In genomic region chr1:184903111-184903692, GRCh38 we compare ENCODE assay signal across 23 cellular contexts.
A peak's percentile ranks its signal among the peaks of the same experiment; 100 is the strongest.
DNase-seq lines count a peak whose midpoint lies in the region; ATAC-seq and TF ChIP-seq lines count a peak whose summit lies in the region.
"Had no signal": no experiment of that assay in that cellular context is flagged by ENCODE, and none has a peak within 500 bp of the region (broad histone marks: within the 10 kb centered on the region; RNA-seq: fewer than 3 reads in every experiment).

No MANE protein-coding gene starts in this region.

- H3K36me3 Mint-ChIP-seq in T-helper 1 cell treated with Interleukin-12 subunit alpha and Interleukin-12 subunit beta and Interleukin-4 antibody, amounts not matched to agents 30 μg/mL and 1 μg/mL, for 36 hours (ENCODE audit: low read depth) = peaks cover 10% of the 10 kb centered on the region

- H3K36me3 ChIP-seq in tibial artery (peaks cover 5 to 7% (median 5%) of the 10 kb centered on the region in 3 donors), vagina (peaks cover 0 to 5% of the 10 kb centered on the region in 2 donors), H7 (replicated peaks; ENCODE audit: control insufficient read depth, insufficient read depth, low read length) (no peaks in the 10 kb centered on the region)
- H3K36me3 ChIP-seq: ovary had no signal

- H3K4me3 ChIP-seq in coronary artery (no peak overlapping the region), tibial artery (no peak overlapping the region), vagina (no peak overlapping the region), H7 (ENCODE audit: insufficient read depth, low read depth, low read length) (no peak overlapping the region)
- H3K4me3 ChIP-seq: ovary had no signal

- H3K9me3 Mint-ChIP-seq in T-helper 1 cell treated with Interleukin-12 subunit alpha and Interleukin-12 subunit beta and Interleukin-4 antibody, amounts not matched to agents 30 μg/mL and 1 μg/mL, for 36 hours = peaks cover 4% of the 10 kb centered on the region
- H3K9me3 Mint-ChIP-seq: T-cell had no signal

- peaks cover 5% of the 10 kb centered on the region for H3K4me1 Mint-ChIP-seq in T-helper 1 cell treated with Interleukin-12 subunit alpha and Interleukin-12 subunit beta and Interleukin-4 antibody, amounts not matched to agents 30 μg/mL and 1 μg/mL, for 36 hours (ENCODE audit: low read depth)

- H3K27me3 ChIP-seq in tibial artery (no peaks in the 10 kb centered on the region), vagina (no peaks in the 10 kb centered on the region), H7 (ENCODE audit: control insufficient read depth, insufficient read depth, low read length) (no peaks in the 10 kb centered on the region)
- H3K27me3 ChIP-seq: ovary had no signal

- peak overlapping the region; percentile 47 to 75 for H3K27ac ChIP-seq in coronary artery
- H3K27ac ChIP-seq in tibial artery = peak overlapping the region; percentile 44 to 45
- H3K27ac ChIP-seq in vagina = no peak overlapping the region
- H3K27ac ChIP-seq: KMS-11, ovary had no signal

- intact Hi-C loops in left cardiac atrium (cut with DNase I) = no loop called here
- intact Hi-C loops in tibial artery (cut with DNase I; ENCODE audit: low total_unique reads) = no loop called here
- intact Hi-C loops in vagina (cut with DNase I) = no loop called here

- no peak for DNase-seq in T-helper 1 cell
- no peak for DNase-seq in coronary artery (ENCODE audit: low spot score)
- no peak for DNase-seq in left cardiac atrium
- no peak for DNase-seq in tibial artery
- DNase-seq in midbrain (lab: John Stamatoyannopoulos, UW) = no peak
- DNase-seq in vagina (ENCODE audit: extremely low spot score in 2 of 2) = no peak
- no peak for DNase-seq in H7
- DNase-seq: activated CD4-positive, CD25-positive, alpha-beta regulatory T cell; activated gamma-delta T cell treated with Interleukin-2 at 50 U/mL for 16 hours; activated T-cell treated with anti-CD3 and anti-CD28 coated beads, Interleukin-2, amount 50 U/mL, for 48 hours; CD8-positive, alpha-beta memory T cell; cerebellar nuclear complex; DMS 273 treated with DMSO at 0.1 percent for 48 hours; mesenchymal stem cell; MM.1S; NCI-H446 treated with DMSO at 0.1 percent for 48 hours; ovary; small intestine; stimulated activated naive B cell treated with anti-CD40 and anti-IgM and Interleukin-4, amounts not matched to agents 10 μg/mL and 1 μg/mL and 100 μg/mL, for 72 hours; T-cell had no signal

- no peak for TF ChIP-seq POLR2A in vagina (IDR thresholded peaks at IDR 0.05)

- H3K4me3 Mint-ChIP-seq in T-helper 1 cell treated with Interleukin-12 subunit alpha and Interleukin-12 subunit beta and Interleukin-4 antibody, amounts not matched to agents 30 μg/mL and 1 μg/mL, for 36 hours = no peak overlapping the region
- H3K4me3 Mint-ChIP-seq: stimulated activated naive B cell treated with anti-CD40 and anti-IgM and Interleukin-4, amounts not matched to agents 10 μg/mL and 1 μg/mL and 100 μg/mL, for 72 hours; T-cell had no signal

- no peaks in the 10 kb centered on the region for H3K27me3 Mint-ChIP-seq in T-helper 1 cell treated with Interleukin-12 subunit alpha and Interleukin-12 subunit beta and Interleukin-4 antibody, amounts not matched to agents 30 μg/mL and 1 μg/mL, for 36 hours (ENCODE audit: low read depth)
- H3K27me3 Mint-ChIP-seq: T-cell had no signal

- peak; percentile 36 to 48 for ATAC-seq in left cardiac atrium
- ATAC-seq: left lobe of liver; stimulated activated naive B cell treated with anti-CD40 and anti-IgM and Interleukin-4, amounts not matched to agents 10 μg/mL and 1 μg/mL and 100 μg/mL, for 72 hours; T-cell had no signal

- H3K4me1 ChIP-seq in tibial artery (peaks cover 0 to 84% (median 49%) of the 10 kb centered on the region in 4 donors), vagina (peaks cover 22% of the 10 kb centered on the region)

- peak overlapping the region; percentile 51 for H3K27ac Mint-ChIP-seq in T-helper 1 cell treated with Interleukin-12 subunit alpha and Interleukin-12 subunit beta and Interleukin-4 antibody, amounts not matched to agents 30 μg/mL and 1 μg/mL, for 36 hours
- H3K27ac Mint-ChIP-seq: stimulated activated naive B cell treated with anti-CD40 and anti-IgM and Interleukin-4, amounts not matched to agents 10 μg/mL and 1 μg/mL and 100 μg/mL, for 72 hours; T-cell had no signal

- no peak for TF ChIP-seq CTCF in coronary artery (IDR thresholded peaks at IDR 0.05)
- TF ChIP-seq CTCF in tibial artery (IDR thresholded peaks at IDR 0.05) = no peak
- TF ChIP-seq CTCF in vagina (IDR thresholded peaks at IDR 0.05) = no peak

- H3K9me3 ChIP-seq in tibial artery = no peaks in the 10 kb centered on the region
- H3K9me3 ChIP-seq in vagina = no peaks in the 10 kb centered on the region
- H3K9me3 ChIP-seq: ovary had no signal
